ENCODE assay signal across 1 cellular context in genomic region chr14:23580152-23580926, GRCh38.
A peak's percentile ranks its signal among the peaks of the same experiment; 100 is the strongest.
TF ChIP-seq lines count a peak whose summit lies in the region.

No MANE protein-coding gene starts in this region.

TF ChIP-seq in K562, 482 proteins besides CTCF, POLR2A, EP300 and RAD21:
- TF ChIP-seq PCBP1 (IDR thresholded peaks at IDR 0.05; ENCODE audit: low read depth, low read length, poor library complexity, severe bottlenecking), result peak; percentile 44
- TF ChIP-seq, protein P1, sequence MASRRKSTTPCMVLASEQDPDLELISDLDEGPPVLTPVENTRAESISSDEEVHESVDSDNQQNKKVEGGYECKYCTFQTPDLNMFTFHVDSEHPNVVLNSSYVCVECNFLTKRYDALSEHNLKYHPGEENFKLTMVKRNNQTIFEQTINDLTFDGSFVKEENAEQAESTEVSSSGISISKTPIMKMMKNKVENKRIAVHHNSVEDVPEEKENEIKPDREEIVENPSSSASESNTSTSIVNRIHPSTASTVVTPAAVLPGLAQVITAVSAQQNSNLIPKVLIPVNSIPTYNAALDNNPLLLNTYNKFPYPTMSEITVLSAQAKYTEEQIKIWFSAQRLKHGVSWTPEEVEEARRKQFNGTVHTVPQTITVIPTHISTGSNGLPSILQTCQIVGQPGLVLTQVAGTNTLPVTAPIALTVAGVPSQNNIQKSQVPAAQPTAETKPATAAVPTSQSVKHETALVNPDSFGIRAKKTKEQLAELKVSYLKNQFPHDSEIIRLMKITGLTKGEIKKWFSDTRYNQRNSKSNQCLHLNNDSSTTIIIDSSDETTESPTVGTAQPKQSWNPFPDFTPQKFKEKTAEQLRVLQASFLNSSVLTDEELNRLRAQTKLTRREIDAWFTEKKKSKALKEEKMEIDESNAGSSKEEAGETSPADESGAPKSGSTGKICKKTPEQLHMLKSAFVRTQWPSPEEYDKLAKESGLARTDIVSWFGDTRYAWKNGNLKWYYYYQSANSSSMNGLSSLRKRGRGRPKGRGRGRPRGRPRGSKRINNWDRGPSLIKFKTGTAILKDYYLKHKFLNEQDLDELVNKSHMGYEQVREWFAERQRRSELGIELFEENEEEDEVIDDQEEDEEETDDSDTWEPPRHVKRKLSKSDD (conservative IDR thresholded peaks at IDR 0.05; ENCODE audit: low read length), result no peak
